Comparison of ENCODE assay signal across 23 cellular contexts in genomic region chr4:100177855-100178254, GRCh38. TPM values are rescaled to one million over a fixed set of nuclear protein-coding genes. Genes with fewer than 3 reads are reported as not detected.
"Had no signal": no experiment of that assay in that cellular context is flagged by ENCODE, and none has a peak within 500 bp of the region (broad histone marks: within the 10 kb centered on the region; RNA-seq: fewer than 3 reads in every experiment).

No MANE protein-coding gene starts in this region.

- H3K27me3 ChIP-seq: esophagus muscularis mucosa, neural progenitor cell, ovary, right lobe of liver, spleen, stomach had no signal

- H3K4me3 ChIP-seq: coronary artery, esophagus muscularis mucosa, left ventricle myocardium inferior, lower lobe of right lung, neural progenitor cell, ovary, prostate gland, right lobe of liver, spleen, stomach had no signal

- H3K36me3 ChIP-seq: esophagus muscularis mucosa, left ventricle myocardium inferior, lower lobe of right lung, neural progenitor cell, ovary, prostate gland, right lobe of liver, spleen, stomach had no signal

- ATAC-seq: left cardiac atrium; lower lobe of right lung; right lobe of liver; stimulated activated naive B cell treated with anti-CD40 and anti-IgM and Interleukin-4, amounts not matched to agents 10 μg/mL and 1 μg/mL and 100 μg/mL, for 72 hours had no signal

- DNase-seq: effector CD8-positive, alpha-beta T cell; foreskin fibroblast; immature natural killer cell; kidney; left cardiac atrium; left ventricle myocardium inferior; lower lobe of right lung; nucleus accumbens; ovary; retina; right lobe of liver; spleen; stimulated activated CD4-positive, alpha-beta T cell treated with anti-CD3 and anti-CD28 coated beads, Interleukin-15, amount 100 ng/mL, for 24 hours; stimulated activated CD4-positive, alpha-beta T cell treated with anti-CD3 and anti-CD28 coated beads, Interleukin-1b, Interleukin-23, amount 100 ng/mL, for 48 hours; stimulated activated CD4-positive, alpha-beta T cell treated with anti-CD3 and anti-CD28 coated beads, Interleukin-4, amount 100 ng/mL, for 24 hours; stimulated activated naive B cell treated with anti-CD40 and anti-IgM and Interleukin-4, amounts not matched to agents 10 μg/mL and 1 μg/mL and 100 μg/mL, for 72 hours; stomach; substantia nigra; trophoblast cell had no signal

- H3K9me3 ChIP-seq: esophagus muscularis mucosa, left ventricle myocardium inferior, lower lobe of right lung, ovary, prostate gland, right lobe of liver, spleen, stomach had no signal

- H3K27ac ChIP-seq: coronary artery, esophagus muscularis mucosa, left ventricle myocardium inferior, lower lobe of right lung, neural progenitor cell, ovary, prostate gland, right lobe of liver, spleen, stomach had no signal

- H3K4me1 ChIP-seq: esophagus muscularis mucosa, left ventricle myocardium inferior, lower lobe of right lung, neural progenitor cell, prostate gland, right lobe of liver, spleen, stomach had no signal

RNA-seq across cellular contexts. Expression of gene DDIT4L, which starts 12.4 kb away (rescaled TPM):
- polyA plus RNA-seq: immature natural killer cell had no signal
